ENCODE assay signal across 9 cellular contexts in genomic region chr9:96020822-96021615, GRCh38.
DNase-seq lines count a peak whose midpoint lies in the region; ATAC-seq and TF ChIP-seq lines count a peak whose summit lies in the region.
"Had no signal": no experiment of that assay in that cellular context is flagged by ENCODE, and none has a peak within 500 bp of the region (broad histone marks: within the 10 kb centered on the region; RNA-seq: fewer than 3 reads in every experiment).

No MANE protein-coding gene starts in this region.

- H4K20me1 ChIP-seq in IMR-90 (ENCODE audit: insufficient read depth, low read length) = no peaks in the 10 kb centered on the region
- no peaks in the 10 kb centered on the region for H4K20me1 ChIP-seq in neural cell (ENCODE audit: insufficient read depth)

- no peak overlapping the region for H2AK5ac ChIP-seq in IMR-90 (ENCODE audit: low read depth, low read length)

- H3K4me2 ChIP-seq in IMR-90 (ENCODE audit: low read depth, low read length) (peak overlapping the region; percentile 84), neural cell (ENCODE audit: low read length) (peak overlapping the region; percentile 30)

- DNase-seq in AG20443 (ENCODE audit: low spot score) (peak; percentile 62), IMR-90 (no peak), fibroblast of pulmonary artery (ENCODE audit: low read depth) (peak; percentile 20), uterus (no peak)
- peak; percentile 68 for DNase-seq in activated T-cell treated with anti-CD3 and anti-CD28 coated beads, Interleukin-2, amount 50 U/mL, for 1 hour

- ATAC-seq in IMR-90 (ENCODE audit: low read depth) = peak; percentile 71
- no peak for ATAC-seq in GM21423 (IDR thresholded peaks at IDR 0.05; ENCODE audit: unreplicated experiment)
- no peak for ATAC-seq in HG02798 (IDR thresholded peaks at IDR 0.05; ENCODE audit: poor library complexity, unreplicated experiment)

- no peak overlapping the region for H3K4ac ChIP-seq in IMR-90 (ENCODE audit: low read depth, low read length)

- peaks cover 5% of the 10 kb centered on the region; the same call in 1 of the 2 replicates for H3K9me3 ChIP-seq in IMR-90 (ENCODE audit: control insufficient read depth, insufficient read depth, low read length)
- H3K9me3 ChIP-seq in neural cell (ENCODE audit: low read length) = no peaks in the 10 kb centered on the region
- H3K9me3 ChIP-seq in uterus = no peaks in the 10 kb centered on the region

- no peaks in the 10 kb centered on the region for H3K79me1 ChIP-seq in IMR-90 (ENCODE audit: low read depth in 1 of 2, low read length in 2 of 2)

- peaks cover 55% of the 10 kb centered on the region for H3K27me3 ChIP-seq in IMR-90 (ENCODE audit: control insufficient read depth, insufficient read depth, low read length)
- H3K27me3 ChIP-seq in neural cell (ENCODE audit: insufficient read depth, low read depth, low read length) = peaks cover 50% of the 10 kb centered on the region
- H3K27me3 ChIP-seq in uterus = no peaks in the 10 kb centered on the region

- H3K14ac ChIP-seq in IMR-90 (replicated peaks; ENCODE audit: low read depth, low read length) = no peak overlapping the region

- WGBS in IMR-90 (ENCODE audit: extremely low coverage in 2 of 2, insufficient read length in 1 of 2), 2 experiments = 0% methylated on average over 12 of the region's 80 CpGs; no CpG with 5 or more reads in 1 of the 2 experiments

- peak overlapping the region; percentile 75 for H2AFZ ChIP-seq in IMR-90 (replicated peaks; ENCODE audit: low read length, poor library complexity)
- no peak overlapping the region for H2AFZ ChIP-seq in neural cell (ENCODE audit: low read depth, low read length)

- CTCF ChIA-PET in IMR-90 (lab: Yijun Ruan, JAX) = no interaction called here

- no peaks in the 10 kb centered on the region for H3K79me2 ChIP-seq in neural cell (replicated peaks; ENCODE audit: insufficient read depth, low read length)

- H2BK15ac ChIP-seq in IMR-90 (ENCODE audit: low read depth, low read length) = no peak overlapping the region

- no peak overlapping the region for H4K91ac ChIP-seq in IMR-90 (ENCODE audit: insufficient read depth, low read depth, low read length)

- H3K56ac ChIP-seq in IMR-90 (ENCODE audit: extremely low read depth, insufficient read depth, low read length) = no peak overlapping the region

- no peak overlapping the region for H3K23ac ChIP-seq in IMR-90 (ENCODE audit: low read depth, low read length)

- no peak overlapping the region for H2AK9ac ChIP-seq in IMR-90 (replicated peaks; ENCODE audit: low read depth, low read length, poor library complexity)

- BruUV-seq in IMR-90 (replicated peaks; lab: Mats Ljungman, UMichigan) = no TSS peak

- H3K18ac ChIP-seq in IMR-90 (ENCODE audit: low read depth, low read length) = no peak overlapping the region

- TF ChIP-seq CTCF in IMR-90 (conservative IDR thresholded peaks at IDR 0.05; ENCODE audit: low read depth, low read length) = no peak
- no peak for TF ChIP-seq CTCF in fibroblast of pulmonary artery (IDR thresholded peaks at IDR 0.05; ENCODE audit: low read length, missing control alignments)
- no peak for TF ChIP-seq CTCF in neural cell (IDR thresholded peaks at IDR 0.05; ENCODE audit: poor library complexity, severe bottlenecking)
- no peak for TF ChIP-seq CTCF in uterus (IDR thresholded peaks at IDR 0.05)

- no peak overlapping the region for H2BK120ac ChIP-seq in IMR-90 (ENCODE audit: low read depth, low read length)

- peaks cover 3% of the 10 kb centered on the region; the same call in 1 of the 2 replicates for H3K36me3 ChIP-seq in IMR-90 (ENCODE audit: control insufficient read depth, insufficient read depth, low read length)
- H3K36me3 ChIP-seq in neural cell (ENCODE audit: insufficient read depth, low read length) = no peaks in the 10 kb centered on the region
- no peaks in the 10 kb centered on the region for H3K36me3 ChIP-seq in uterus

- no peak for TF ChIP-seq EP300 in neural cell (conservative IDR thresholded peaks at IDR 0.05; ENCODE audit: poor library complexity, severe bottlenecking)

- H4K5ac ChIP-seq in IMR-90 (ENCODE audit: low read depth, low read length) = no peak overlapping the region

- TF ChIP-seq POLR2A in IMR-90 (IDR thresholded peaks at IDR 0.05; ENCODE audit: low read depth, low read length) (no peak), uterus (IDR thresholded peaks at IDR 0.05) (peak in 1 of 2 donors; percentile 34)

- TF ChIP-seq RAD21 in IMR-90 (IDR thresholded peaks at IDR 0.05; ENCODE audit: low read length) (no peak), neural cell (conservative IDR thresholded peaks at IDR 0.05) (no peak)

- dilution Hi-C loops in IMR-90 (cut with HindIII; ENCODE audit: low sequenced_read_pairs, unreplicated experiment) = no loop called here

- intact Hi-C loops in IMR-90 (cut with micrococcal nuclease) = loop anchor here (10.0 kb wide), 1 partner anchor 194 kb away; no protein-coding TSS in a partner anchor
- intact Hi-C loops in uterus (cut with DNase I; ENCODE audit: low total_unique reads) = no loop called here

- H3K27ac ChIP-seq in IMR-90 (ENCODE audit: insufficient read depth, low read length) (no peak overlapping the region), neural cell (ENCODE audit: low read length) (no peak overlapping the region), uterus (peak overlapping the region; percentile 38 to 63)
- H3K27ac ChIP-seq: epithelial cell of prostate had no signal

- POLR2A ChIA-PET in IMR-90 (lab: Charles Lee; ENCODE audit: unreplicated experiment) = no interaction called here

- in situ Hi-C loops in IMR-90 (cut with MboI; ENCODE audit: low sequenced_read_pairs) = no loop called here

- no peak overlapping the region for H2BK20ac ChIP-seq in IMR-90 (ENCODE audit: low read depth, low read length)

- H3K4me3 ChIP-seq in IMR-90 (ENCODE audit: insufficient read depth, low read depth, low read length) (peak overlapping the region; percentile 41), fibroblast of pulmonary artery (replicated peaks; ENCODE audit: low read depth, low read length) (peak overlapping the region; percentile 53), neural cell (ENCODE audit: low read length) (peak overlapping the region; percentile 72), uterus (peak overlapping the region; percentile 38 to 51)

- no peaks in the 10 kb centered on the region; the same call in 1 of the 2 replicates for H3K9me1 ChIP-seq in IMR-90 (ENCODE audit: insufficient read depth, low read length)

- H3K9me2 ChIP-seq in neural cell (ENCODE audit: insufficient read depth, low read length) = no peaks in the 10 kb centered on the region

- H4K8ac ChIP-seq in IMR-90 (ENCODE audit: low read depth in 2 of 2, low read length in 2 of 2) = no peak overlapping the region

- H3K9ac ChIP-seq in IMR-90 (ENCODE audit: low read depth, low read length) (peak overlapping the region; percentile 0; the same call in 1 of the 2 replicates), neural cell (ENCODE audit: low read length) (peak overlapping the region; percentile 53)

- H3K4me1 ChIP-seq in IMR-90 (ENCODE audit: control insufficient read depth, insufficient read depth, low read length) (no peaks in the 10 kb centered on the region), uterus (peaks cover 0 to 8% of the 10 kb centered on the region in 2 donors)

- H3F3A ChIP-seq in neural cell (ENCODE audit: insufficient read depth, low read length, poor library complexity, severe bottlenecking) = no peaks in the 10 kb centered on the region

- H2BK5ac ChIP-seq in IMR-90 (ENCODE audit: low read depth, low read length, poor library complexity, severe bottlenecking) = no peak overlapping the region

TF ChIP-seq in IMR-90, 13 proteins besides CTCF, POLR2A, EP300 and RAD21 (continues in another document):
- TF ChIP-seq, protein P1, sequence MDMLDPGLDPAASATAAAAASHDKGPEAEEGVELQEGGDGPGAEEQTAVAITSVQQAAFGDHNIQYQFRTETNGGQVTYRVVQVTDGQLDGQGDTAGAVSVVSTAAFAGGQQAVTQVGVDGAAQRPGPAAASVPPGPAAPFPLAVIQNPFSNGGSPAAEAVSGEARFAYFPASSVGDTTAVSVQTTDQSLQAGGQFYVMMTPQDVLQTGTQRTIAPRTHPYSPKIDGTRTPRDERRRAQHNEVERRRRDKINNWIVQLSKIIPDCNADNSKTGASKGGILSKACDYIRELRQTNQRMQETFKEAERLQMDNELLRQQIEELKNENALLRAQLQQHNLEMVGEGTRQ (IDR thresholded peaks at IDR 0.05; ENCODE audit: low read depth, low read length) = no peak
- TF ChIP-seq MAZ (IDR thresholded peaks at IDR 0.05; ENCODE audit: borderline replicate concordance, low read depth, low read length) = no peak
- no peak for TF ChIP-seq MAFK (IDR thresholded peaks at IDR 0.05; ENCODE audit: low read depth, low read length)

TF ChIP-seq in neural cell, 6 proteins besides CTCF, POLR2A, EP300 and RAD21:
- TF ChIP-seq TAF1 (IDR thresholded peaks at IDR 0.05; ENCODE audit: low read depth) (no peak), EZH2 (IDR thresholded peaks at IDR 0.05; ENCODE audit: borderline replicate concordance, insufficient read depth, low read length, poor library complexity, severe bottlenecking) (peak; percentile 60)

Comparison
In these comparisons a context has a peak if more than half of its experiments do, and no peak if none do; other contexts are left out.
1. DNase-seq: peak in AG20443 (single experiment), activated T-cell treated with anti-CD3 and anti-CD28 coated beads, Interleukin-2, amount 50 U/mL, for 1 hour (single experiment) and fibroblast of pulmonary artery (single experiment); none in IMR-90 (single experiment) and uterus (0 of 2).
2. H3K27ac ChIP-seq: peak in uterus (2 of 2); none in IMR-90 (single experiment) and neural cell (single experiment).
3. Peak in every context shown above with its lines, with median percentiles within 50 percentile points of each other: H3K4me3 ChIP-seq.